Comparison of ENCODE assay signal across 8 cellular contexts in genomic region chr4:153465922-153466636, GRCh38. TPM values are rescaled to one million over a fixed set of nuclear protein-coding genes. Genes with fewer than 3 reads are reported as not detected.
DNase-seq lines count a peak whose midpoint lies in the region; ATAC-seq and TF ChIP-seq lines count a peak whose summit lies in the region.

TSS of gene TMEM131L (plus strand) at chr4:153466360. CDS start at chr4:153466398, 38 bp downstream.

- TF ChIP-seq CTCF in AG09319 (IDR thresholded peaks at IDR 0.05; ENCODE audit: low read depth, low read length), result peak; percentile 12; the same call in 1 of the 2 replicates

- DNase-seq in AG09319 (ENCODE audit: extremely low read depth, low read depth) (no peak), NCI-H748 treated with DMSO at 0.1 percent for 48 hours (lab: John Stamatoyannopoulos, UW) (peak; percentile 19), lung microvascular endothelial cell (ENCODE audit: low read depth in 2 of 2) (peak; percentile 68 to 82)
- peak; percentile 57 to 64 for DNase-seq in activated CD4-positive, alpha-beta T cell treated with anti-CD3 and anti-CD28 coated beads, Interleukin-2, amount 50 U/mL, for 4 hours
- DNase-seq in effector CD8-positive, alpha-beta T cell (lab: John Stamatoyannopoulos, UW), result peak; percentile 52
- DNase-seq in stimulated activated CD8-positive, alpha-beta memory T cell treated with anti-CD3 and anti-CD28 coated beads, Interleukin-15, amount 100 ng/mL, for 1 hour (ENCODE audit: low read depth), result peak; percentile 22

- ATAC-seq in GM19035 (IDR thresholded peaks at IDR 0.05; ENCODE audit: unreplicated experiment) (peak; percentile 50), HG03196 (IDR thresholded peaks at IDR 0.05; ENCODE audit: unreplicated experiment) (peak; percentile 36)

RNA-seq across cellular contexts. Expression of gene TMEM131L, which starts in this region (rescaled TPM):
- 11.7 and 12.6 TPM in 2 replicates for total RNA-seq in lung microvascular endothelial cell
